Comparison of ENCODE assay signal across 24 cellular contexts in genomic region chr14:96693252-96693820, GRCh38.
DNase-seq lines count a peak whose midpoint lies in the region; ATAC-seq, FAIRE-seq and TF ChIP-seq lines count a peak whose summit lies in the region.
"Had no signal": no experiment of that assay in that cellular context is flagged by ENCODE, and none has a peak within 500 bp of the region (broad histone marks: within the 10 kb centered on the region; RNA-seq: fewer than 3 reads in every experiment).

No MANE protein-coding gene starts in this region.

- TF ChIP-seq POLR2A in H1 (IDR thresholded peaks at IDR 0.05; ENCODE audit: control extremely low read depth in 1 of 2, low read depth in 2 of 2, low read length in 2 of 2), result no peak

- no peak overlapping the region for H4K8ac ChIP-seq in H1 (ENCODE audit: extremely low read depth, insufficient read depth, low read length)
- no peak overlapping the region for H4K8ac ChIP-seq in neuronal stem cell (ENCODE audit: low read depth, low read length)

- no peak overlapping the region for H3K56ac ChIP-seq in H1 (replicated peaks; ENCODE audit: insufficient read length, low read depth, low read length)

- no peak overlapping the region for H2BK20ac ChIP-seq in H1 (ENCODE audit: low read length)

- WGBS in H1 (ENCODE audit: extremely low coverage in 1 of 2, insufficient coverage in 1 of 2, insufficient read length in 1 of 2, insufficient replicate concordance in 2 of 2, low coverage in 1 of 2, low lambda C conversion rate in 2 of 2, missing lambda C conversion rate in 1 of 2), 2 experiments, result 87% methylated on average over 4 of the region's 4 CpGs; no CpG with 5 or more reads in 1 of the 2 experiments
- no CpG with 5 or more reads among the region's 4 CpGs for WGBS in neuronal stem cell (ENCODE audit: extremely low coverage in 2 of 2, insufficient read length in 2 of 2, insufficient replicate concordance in 1 of 2), 2 donors

- intact Hi-C loops in sciatic nerve (cut with DNase I), result no loop called here

- H3K4me1 ChIP-seq in HUES48 (ENCODE audit: control insufficient read depth, insufficient read depth, low read length) (peaks cover 16% of the 10 kb centered on the region), H1 (replicated peaks in 1 of 4; ENCODE audit: control insufficient read depth in 3 of 4, insufficient read depth in 4 of 4, low read length in 3 of 4) (peaks cover 0 to 6% (median 3%) of the 10 kb centered on the region in 4 experiments; a peak in 4 of 7 replicates), neuronal stem cell (ENCODE audit: control insufficient read depth in 2 of 2, insufficient read depth in 1 of 2, low read depth in 1 of 2, low read length in 2 of 2) (peaks cover 2 to 24% of the 10 kb centered on the region in 2 donors)
- H3K4me1 ChIP-seq: BE2C had no signal

- H3K36me3 ChIP-seq in HUES48 (ENCODE audit: control insufficient read depth, insufficient read depth, low read length), result no peaks in the 10 kb centered on the region
- H3K36me3 ChIP-seq in H1 (ENCODE audit: control insufficient read depth in 2 of 4, insufficient read depth in 4 of 4, low read length in 3 of 4), result no peaks in the 10 kb centered on the region
- H3K36me3 ChIP-seq in neuronal stem cell (replicated peaks in 1 of 2; ENCODE audit: control insufficient read depth in 2 of 2, insufficient read depth in 2 of 2, low read length in 2 of 2), result no peaks in the 10 kb centered on the region
- H3K36me3 ChIP-seq: BE2C had no signal

- H2BK5ac ChIP-seq in H1 (ENCODE audit: low read depth, low read length) (no peak overlapping the region), neuronal stem cell (ENCODE audit: low read length) (no peak overlapping the region)

- H3K18ac ChIP-seq in H1 (ENCODE audit: extremely low read depth, low read length) (no peak overlapping the region), neuronal stem cell (ENCODE audit: low read length) (peak overlapping the region; percentile 20)

- H3K79me2 ChIP-seq in H1 (ENCODE audit: control insufficient read depth in 1 of 2, insufficient read depth in 2 of 2, low read length in 2 of 2), result no peaks in the 10 kb centered on the region

- TF ChIP-seq RAD21 in H1 (IDR thresholded peaks at IDR 0.05 in 1 of 2, conservative IDR thresholded peaks at IDR 0.05 in 1 of 2; ENCODE audit: low read depth in 2 of 2, low read length in 2 of 2), result no peak

- ATAC-seq in sciatic nerve, result no peak

- no peak overlapping the region for H4K5ac ChIP-seq in H1 (ENCODE audit: insufficient read length, low read depth, low read length)

- no peak for TF ChIP-seq EP300 in H1 (IDR thresholded peaks at IDR 0.05; ENCODE audit: borderline replicate concordance in 1 of 2, low read depth in 2 of 2, low read length in 2 of 2)

- H3K14ac ChIP-seq in H1 (ENCODE audit: insufficient read length) (no peak overlapping the region), neuronal stem cell (ENCODE audit: low read length) (no peak overlapping the region)

- no peak overlapping the region for H3K4me3 ChIP-seq in HUES48 (ENCODE audit: low read depth, low read length)
- H3K4me3 ChIP-seq in H1 (ENCODE audit: extremely low read depth in 1 of 4, insufficient read depth in 2 of 4, low read depth in 3 of 4, low read length in 4 of 4), result no peak overlapping the region
- no peak overlapping the region for H3K4me3 ChIP-seq in neuronal stem cell (ENCODE audit: low read length in 2 of 2)

- H3K27ac ChIP-seq in HUES48 (ENCODE audit: low read depth, low read length) (peak overlapping the region; percentile 5), H1 (ENCODE audit: low read depth, low read length) (no peak overlapping the region), neuronal stem cell (replicated peaks; ENCODE audit: low read length) (no peak overlapping the region)

- H3K27me3 ChIP-seq in HUES48 (ENCODE audit: control insufficient read depth, insufficient read depth, low read length) (peaks cover 63% of the 10 kb centered on the region), H1 (replicated peaks in 1 of 4; ENCODE audit: control insufficient read depth in 3 of 4, extremely low read depth in 1 of 4, insufficient read depth in 3 of 4, low read length in 3 of 4) (peaks cover 0 to 4% (median 1%) of the 10 kb centered on the region in 4 experiments; a peak in 2 of 7 replicates), neuronal stem cell (ENCODE audit: control insufficient read depth in 3 of 3, insufficient read depth in 3 of 3, low read depth in 1 of 3, low read length in 3 of 3) (peaks cover 0 to 4% (median 0%) of the 10 kb centered on the region in 3 experiments)
- H3K27me3 ChIP-seq: BE2C had no signal

- H2BK12ac ChIP-seq in H1 (ENCODE audit: low read depth, low read length) (no peak overlapping the region), neuronal stem cell (ENCODE audit: low read length) (no peak overlapping the region)

- H2AK5ac ChIP-seq in H1 (ENCODE audit: low read depth, low read length) (no peak overlapping the region), neuronal stem cell (ENCODE audit: low read depth, low read length) (no peak overlapping the region)

- H2BK15ac ChIP-seq in H1 (ENCODE audit: low read length) (no peak overlapping the region), neuronal stem cell (ENCODE audit: low read length) (no peak overlapping the region)

- H3K4ac ChIP-seq in H1 (replicated peaks; ENCODE audit: insufficient read length, low read depth, low read length) (no peak overlapping the region), neuronal stem cell (ENCODE audit: low read length) (no peak overlapping the region)

- H4K91ac ChIP-seq in H1 (replicated peaks; ENCODE audit: insufficient read length, low read length) (no peak overlapping the region), neuronal stem cell (ENCODE audit: low read depth, low read length, poor library complexity) (no peak overlapping the region)

- CTCF ChIA-PET in H1 (lab: Charles Lee; ENCODE audit: partially characterized antibody), result no interaction called here

- H3K4me2 ChIP-seq in H1 (ENCODE audit: insufficient read depth in 1 of 2, low read depth in 2 of 2, low read length in 2 of 2) (no peak overlapping the region), neuronal stem cell (ENCODE audit: insufficient read depth, low read length, poor library complexity, severe bottlenecking) (no peak overlapping the region)

- H3K23ac ChIP-seq in H1 (ENCODE audit: insufficient read length) (no peak overlapping the region), neuronal stem cell (ENCODE audit: low read depth, low read length, poor library complexity) (no peak overlapping the region)

- H2BK120ac ChIP-seq in H1 (replicated peaks; ENCODE audit: low read depth, low read length) (no peak overlapping the region), neuronal stem cell (ENCODE audit: low read depth, low read length) (no peak overlapping the region)

- TF ChIP-seq CTCF in H1 (IDR thresholded peaks at IDR 0.05; ENCODE audit: control extremely low read depth in 1 of 3, insufficient read depth in 1 of 3, low read depth in 1 of 3, low read length in 3 of 3), result no peak

- peaks cover 0 to 2% of the 10 kb centered on the region in 2 experiments for H4K20me1 ChIP-seq in H1 (replicated peaks in 1 of 2; ENCODE audit: control insufficient read depth in 1 of 2, insufficient read depth in 2 of 2, low read length in 2 of 2)

- H2AFZ ChIP-seq in H1 (ENCODE audit: low read length), result no peak overlapping the region
- H2AFZ ChIP-seq in neuronal stem cell (ENCODE audit: low read length), result no peak overlapping the region

- H3K79me1 ChIP-seq in H1 (ENCODE audit: low read depth, low read length) (no peaks in the 10 kb centered on the region), neuronal stem cell (ENCODE audit: low read depth, low read length) (no peaks in the 10 kb centered on the region)

- POLR2A ChIA-PET in H1 (lab: Charles Lee; ENCODE audit: partially characterized antibody), result no interaction called here

- FAIRE-seq in H1 (lab: Jason Lieb, UNC), result no peak
- FAIRE-seq: A204.1, G401.6, GM12891, GM19239, H54 had no signal

- DNase-seq in H1 (ENCODE audit: low read depth in 1 of 2, low spot score in 2 of 2) (no peak), left kidney (ENCODE audit: low read depth, low spot score) (peak; percentile 27), neuronal stem cell (ENCODE audit: low spot score) (no peak), NK-92 (lab: John Stamatoyannopoulos, UW; ENCODE audit: unreplicated experiment) (no peak), HPDE6-E6E7 (ENCODE audit: extremely low spot score) (no peak), sciatic nerve (ENCODE audit: low spot score) (no peak)
- DNase-seq: ACHN; BE2C; C1 segment of cervical spinal cord; CD4-positive, CD25-positive, alpha-beta regulatory T cell; CD8-positive, alpha-beta memory T cell; COR-L47; DMS 273 treated with DMSO at 0.1 percent for 48 hours; DMS53; DND-41; EL; HCEC 1CT; IMR-90 had no signal

- no peaks in the 10 kb centered on the region for H3K9me3 ChIP-seq in HUES48 (ENCODE audit: control insufficient read depth, insufficient read depth, low read length)
- no peaks in the 10 kb centered on the region for H3K9me3 ChIP-seq in H1 (ENCODE audit: insufficient read depth in 2 of 2, low read depth in 1 of 2, low read length in 1 of 2)
- no peaks in the 10 kb centered on the region for H3K9me3 ChIP-seq in neuronal stem cell (replicated peaks in 1 of 2; ENCODE audit: control insufficient read depth in 2 of 2, insufficient read depth in 1 of 2, low read depth in 1 of 2, low read length in 2 of 2)
- H3K9me3 ChIP-seq: BE2C had no signal

- no peaks in the 10 kb centered on the region; the same call in 1 of the 2 replicates for H3K23me2 ChIP-seq in H1 (ENCODE audit: low read depth, low read length)

- no peak overlapping the region for H3K9ac ChIP-seq in HUES48 (ENCODE audit: low read depth, low read length)
- H3K9ac ChIP-seq in H1 (replicated peaks in 1 of 4; ENCODE audit: extremely low read depth in 1 of 4, low read depth in 3 of 4, low read length in 3 of 4), result no peak overlapping the region
- no peak overlapping the region for H3K9ac ChIP-seq in neuronal stem cell (ENCODE audit: low read depth, low read length, poor library complexity)

TF ChIP-seq in H1, 55 proteins besides CTCF, POLR2A, EP300 and RAD21:
- TF ChIP-seq MAFK (IDR thresholded peaks at IDR 0.05; ENCODE audit: low read depth, low read length), result no peak
- TF ChIP-seq POLR2AphosphoS5 (IDR thresholded peaks at IDR 0.05; ENCODE audit: low read depth, low read length), result no peak
- TF ChIP-seq TEAD4 (IDR thresholded peaks at IDR 0.05; ENCODE audit: low read depth, low read length), result 0 out of 2 replicates have a peak, but pooled peaks have one; percentile 19
- TF ChIP-seq CHD2 (IDR thresholded peaks at IDR 0.05; ENCODE audit: low read length), result no peak
